8 cellular contexts compared by ENCODE assay signal in the genomic region with DNA sequence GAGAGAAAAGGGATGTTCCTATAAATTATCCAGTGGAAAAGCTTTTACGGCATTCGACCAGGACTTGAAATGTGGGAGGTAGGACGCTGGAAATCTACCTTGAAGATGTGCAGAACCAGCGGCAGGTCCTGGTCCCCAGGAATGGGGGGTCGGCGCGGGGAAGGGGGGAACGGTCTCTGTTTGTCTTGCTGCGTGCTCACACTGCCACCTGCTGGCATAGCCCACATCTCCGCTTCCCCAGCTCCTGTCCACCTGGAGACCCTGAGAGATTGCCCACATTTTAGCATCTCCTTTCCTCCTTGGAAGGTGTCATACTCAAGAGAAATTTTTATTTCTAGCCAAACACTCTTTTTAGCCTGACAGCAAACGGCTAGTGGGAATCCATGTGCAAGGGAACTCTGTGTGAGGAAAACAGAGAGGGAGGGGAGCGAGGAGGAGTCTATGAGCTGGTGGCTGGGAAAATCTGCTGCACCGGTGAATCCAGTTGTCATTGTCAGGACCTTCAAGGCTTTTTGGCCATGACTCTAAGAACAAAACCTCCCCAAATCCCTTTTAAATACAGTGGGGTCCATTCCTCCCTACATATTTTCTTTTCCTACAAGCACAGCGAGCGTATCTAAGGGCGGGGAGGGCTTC.
DNase-seq lines count a peak whose midpoint lies in the region; ATAC-seq and TF ChIP-seq lines count a peak whose summit lies in the region.

No MANE protein-coding gene starts in this region.

- no peaks in the 10 kb centered on the region for H3K9me3 ChIP-seq in PC-9 (ENCODE audit: insufficient read depth, low read depth)
- peaks cover 3% of the 10 kb centered on the region for H3K9me3 ChIP-seq in parathyroid adenoma (ENCODE audit: control insufficient read depth, low read length)

- H3K4me1 ChIP-seq in PC-9 (replicated peaks; ENCODE audit: insufficient read depth) (no peaks in the 10 kb centered on the region), parathyroid adenoma (peaks cover 18% of the 10 kb centered on the region)

- H3K4me3 ChIP-seq in PC-9, result no peak overlapping the region
- H3K4me3 ChIP-seq in parathyroid adenoma (ENCODE audit: low read depth, low read length), result peak overlapping the region; percentile 11

- H4K20me1 ChIP-seq in PC-9 (ENCODE audit: insufficient read depth), result no peaks in the 10 kb centered on the region; the same call in 1 of the 2 replicates

- intact Hi-C loops in activated naive CD4-positive, alpha-beta T cell treated with anti-CD3 and anti-CD28 coated beads for 36 hours (cut with micrococcal nuclease), result loop anchor here (1.0 to 2.0 kb wide), 2 partner anchors 285 to 1786 kb away; no protein-coding TSS in a partner anchor
- intact Hi-C loops in PC-9 (cut with micrococcal nuclease; ENCODE audit: unreplicated experiment), result no loop called here

- H3K4me2 ChIP-seq in PC-9, result no peak overlapping the region
- H3K4me2 ChIP-seq in parathyroid adenoma (ENCODE audit: low read length), result peak overlapping the region; percentile 41

- H3K36me3 ChIP-seq in PC-9 (ENCODE audit: low read depth) (no peaks in the 10 kb centered on the region), parathyroid adenoma (ENCODE audit: control insufficient read depth, insufficient read depth, low read length) (no peaks in the 10 kb centered on the region)

- H3K4me1 Mint-ChIP-seq in activated naive CD4-positive, alpha-beta T cell treated with anti-CD3 and anti-CD28 coated beads for 36 hours (ENCODE audit: low read depth), result no peaks in the 10 kb centered on the region

- peak; percentile 27 for DNase-seq in activated naive CD4-positive, alpha-beta T cell treated with anti-CD3 and anti-CD28 coated beads for 36 hours
- DNase-seq in activated naive CD4-positive, alpha-beta T cell treated with Interleukin-2 at 50 U/mL for 16 hours, result no peak
- DNase-seq in PC-9 (peak in 1 of 2 experiments; percentile 13), fibroblast of peridontal ligament (ENCODE audit: extremely low read depth) (peak; percentile 16), RPMI8226 (no peak)

- ATAC-seq in HG02610 (IDR thresholded peaks at IDR 0.05; ENCODE audit: unreplicated experiment) (no peak), HG03520 (IDR thresholded peaks at IDR 0.05; ENCODE audit: unreplicated experiment) (no peak)

- CTCF ChIA-PET in activated naive CD4-positive, alpha-beta T cell treated with anti-CD3 and anti-CD28 coated beads for 36 hours (lab: Charles Lee), result interaction anchor here (0.7 to 1.4 kb wide), 7 partner anchors 16 to 284 kb away, joined by 3 to 5 read pairs (median 3); no protein-coding TSS in a partner anchor
- CTCF ChIA-PET in PC-9 (lab: Charles Lee), result interaction anchor here (0.5 to 1.4 kb wide), 5 partner anchors 10 to 1786 kb away, joined by 3 to 5 read pairs (median 3); no protein-coding TSS in a partner anchor

- H3K27ac ChIP-seq in PC-9 (no peak overlapping the region), parathyroid adenoma (no peak overlapping the region)

- H3K9ac ChIP-seq in parathyroid adenoma, result no peak overlapping the region

- no peak overlapping the region for H3K27ac Mint-ChIP-seq in activated naive CD4-positive, alpha-beta T cell treated with anti-CD3 and anti-CD28 coated beads for 36 hours

- H3K9me2 ChIP-seq in PC-9 (ENCODE audit: insufficient read depth), result no peaks in the 10 kb centered on the region

- no TSS peak for BruUV-seq in PC-9 (replicated peaks; lab: Mats Ljungman, UMichigan)

- H3K79me2 ChIP-seq in PC-9 (ENCODE audit: low read depth) (no peaks in the 10 kb centered on the region), parathyroid adenoma (no peaks in the 10 kb centered on the region)

- H3K4me3 Mint-ChIP-seq in activated naive CD4-positive, alpha-beta T cell treated with anti-CD3 and anti-CD28 coated beads for 36 hours, result no peak overlapping the region

- H3K27me3 ChIP-seq in PC-9 (ENCODE audit: insufficient read depth, low read depth) (peaks cover 18% of the 10 kb centered on the region; the same call in 1 of the 2 replicates), parathyroid adenoma (ENCODE audit: control insufficient read depth, insufficient read depth, low read length) (no peaks in the 10 kb centered on the region)

- H3K27me3 Mint-ChIP-seq in activated naive CD4-positive, alpha-beta T cell treated with anti-CD3 and anti-CD28 coated beads for 36 hours (ENCODE audit: low read depth), result no peaks in the 10 kb centered on the region

- H2AFZ ChIP-seq in PC-9 (no peak overlapping the region), parathyroid adenoma (peak overlapping the region; percentile 18)

- peak; percentile 67 for TF ChIP-seq CTCF in PC-9 (conservative IDR thresholded peaks at IDR 0.05)
- TF ChIP-seq CTCF in parathyroid adenoma (IDR thresholded peaks at IDR 0.05), result peak; percentile 88

- no peaks in the 10 kb centered on the region for H3F3A ChIP-seq in PC-9 (ENCODE audit: insufficient read depth, low read depth)

- POLR2A ChIA-PET in PC-9 (lab: Charles Lee; ENCODE audit: unreplicated experiment), result no interaction called here

- no peaks in the 10 kb centered on the region for H3K36me3 Mint-ChIP-seq in activated naive CD4-positive, alpha-beta T cell treated with anti-CD3 and anti-CD28 coated beads for 36 hours (ENCODE audit: low read depth)

- no peaks in the 10 kb centered on the region for H3K9me3 Mint-ChIP-seq in activated naive CD4-positive, alpha-beta T cell treated with anti-CD3 and anti-CD28 coated beads for 36 hours

Comparison
In these comparisons a context has a peak if more than half of its experiments do, and no peak if none do; other contexts are left out.
1. DNase-seq: peak in activated naive CD4-positive, alpha-beta T cell treated with anti-CD3 and anti-CD28 coated beads for 36 hours (single experiment) and fibroblast of peridontal ligament (single experiment); none in activated naive CD4-positive, alpha-beta T cell treated with Interleukin-2 at 50 U/mL for 16 hours (single experiment) and RPMI8226 (single experiment).